17 cellular contexts compared by ENCODE assay signal in the genomic region with DNA sequence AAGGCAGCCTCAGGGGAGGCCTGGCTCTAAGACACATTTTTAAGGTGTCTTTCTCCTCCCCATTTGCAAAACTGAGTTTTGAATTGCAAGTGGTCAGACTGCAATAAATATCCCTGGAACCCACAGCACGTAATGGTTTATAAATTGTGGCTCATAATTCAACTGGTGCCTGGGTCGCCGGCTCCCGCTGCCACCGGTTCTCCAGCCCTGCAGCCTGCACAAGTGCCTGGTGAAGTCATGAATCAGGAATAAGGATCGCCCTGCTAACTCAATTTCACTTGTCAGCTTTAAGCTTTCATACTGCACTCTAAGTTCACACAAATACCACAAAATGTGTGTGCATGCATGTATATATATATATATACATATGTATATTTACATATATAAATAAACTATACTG.
"Had no signal": no experiment of that assay in that cellular context is flagged by ENCODE, and none has a peak within 500 bp of the region (broad histone marks: within the 10 kb centered on the region; RNA-seq: fewer than 3 reads in every experiment).

No MANE protein-coding gene starts in this region.

- H3K27me3 ChIP-seq: adrenal gland had no signal

- H3K4me2 ChIP-seq: SK-N-SH had no signal

- H3K9me3 Mint-ChIP-seq: activated naive CD4-positive, alpha-beta T cell treated with anti-CD3 and anti-CD28 coated beads, Interleukin-2, amount 50 U/mL, for 72 hours; dendritic cell treated with granulocyte-macrophage colony-stimulating factor and Interleukin-4, amounts not matched to agents 40 ng/mL and 50 ng/mL, for 4 days; stimulated activated memory B cell treated with anti-CD40 and anti-IgM and Interleukin-4, amounts not matched to agents 10 μg/mL and 1 μg/mL and 100 μg/mL, for 72 hours had no signal

- H3K4me1 Mint-ChIP-seq: stimulated activated memory B cell treated with anti-CD40 and anti-IgM and Interleukin-4, amounts not matched to agents 10 μg/mL and 1 μg/mL and 100 μg/mL, for 72 hours had no signal

- H3K9me3 ChIP-seq: adrenal gland, prostate gland, SK-N-SH, spleen had no signal

- ATAC-seq: activated CD8-positive, alpha-beta T cell treated with anti-CD3 and anti-CD28 coated beads, Interleukin-2, amount 10 ng/mL, durations not matched to agents 7 days and 5 days; activated naive CD4-positive, alpha-beta T cell treated with anti-CD3 and anti-CD28 coated beads, Interleukin-2, amount 50 U/mL, for 72 hours; right cardiac atrium; stimulated activated memory B cell treated with anti-CD40 and anti-IgM and Interleukin-4, amounts not matched to agents 10 μg/mL and 1 μg/mL and 100 μg/mL, for 72 hours had no signal

- H3K27ac Mint-ChIP-seq: activated CD8-positive, alpha-beta T cell treated with anti-CD3 and anti-CD28 coated beads, Interleukin-2, amount 10 ng/mL, durations not matched to agents 7 days and 5 days; activated naive CD4-positive, alpha-beta T cell treated with anti-CD3 and anti-CD28 coated beads, Interleukin-2, amount 50 U/mL, for 72 hours; dendritic cell treated with granulocyte-macrophage colony-stimulating factor and Interleukin-4, amounts not matched to agents 40 ng/mL and 50 ng/mL, for 4 days; stimulated activated memory B cell treated with anti-CD40 and anti-IgM and Interleukin-4, amounts not matched to agents 10 μg/mL and 1 μg/mL and 100 μg/mL, for 72 hours had no signal

- H3K36me3 Mint-ChIP-seq: activated naive CD4-positive, alpha-beta T cell treated with anti-CD3 and anti-CD28 coated beads, Interleukin-2, amount 50 U/mL, for 72 hours; stimulated activated memory B cell treated with anti-CD40 and anti-IgM and Interleukin-4, amounts not matched to agents 10 μg/mL and 1 μg/mL and 100 μg/mL, for 72 hours had no signal

- H3K4me3 ChIP-seq: adrenal gland, prostate gland, spleen had no signal

- H3K36me3 ChIP-seq: adrenal gland, prostate gland, spleen had no signal

- FAIRE-seq: bronchial epithelial cell, islet of Langerhans had no signal

- H3K4me3 Mint-ChIP-seq: activated CD8-positive, alpha-beta T cell treated with anti-CD3 and anti-CD28 coated beads, Interleukin-2, amount 10 ng/mL, durations not matched to agents 7 days and 5 days; dendritic cell treated with granulocyte-macrophage colony-stimulating factor and Interleukin-4, amounts not matched to agents 40 ng/mL and 50 ng/mL, for 4 days; stimulated activated memory B cell treated with anti-CD40 and anti-IgM and Interleukin-4, amounts not matched to agents 10 μg/mL and 1 μg/mL and 100 μg/mL, for 72 hours had no signal

- DNase-seq: activated CD4-positive, alpha-beta T cell treated with anti-CD3 and anti-CD28 coated beads for 48 hours; activated CD4-positive, CD25-positive, alpha-beta regulatory T cell; activated CD8-positive, alpha-beta T cell treated with anti-CD3 and anti-CD28 coated beads, Interleukin-2, amount 10 ng/mL, durations not matched to agents 7 days and 5 days; activated gamma-delta T cell; effector memory CD4-positive, alpha-beta T cell; occipital lobe; stimulated activated CD4-positive, alpha-beta T cell treated with anti-CD3 and anti-CD28 coated beads, Interleukin-4, amount 100 ng/mL, for 4 hours had no signal

- H3K27ac ChIP-seq: adrenal gland, prostate gland, spleen had no signal

- H3K9ac ChIP-seq: SK-N-SH had no signal

- H3K4me1 ChIP-seq: adrenal gland, prostate gland, spleen had no signal
